Comparison of ENCODE assay signal across 10 cellular contexts in genomic region chr14:100533647-100534485, GRCh38. TPM values are rescaled to one million over a fixed set of nuclear protein-coding genes. Genes with fewer than 3 reads are reported as not detected.
DNase-seq lines count a peak whose midpoint lies in the region; ATAC-seq, FAIRE-seq and TF ChIP-seq lines count a peak whose summit lies in the region.
"Had no signal": no experiment of that assay in that cellular context is flagged by ENCODE, and none has a peak within 500 bp of the region (broad histone marks: within the 10 kb centered on the region; RNA-seq: fewer than 3 reads in every experiment).

No MANE protein-coding gene starts in this region.

- in situ Hi-C loops in HepG2 (cut with HindIII; ENCODE audit: extremely low pct_ligation_motif_present, low pct_unique_long_range_greater_than_20kb): loop anchor here (5.0 kb wide), 1 partner anchor 108 kb away; no protein-coding TSS in a partner anchor

- H3K4me3 ChIP-seq in HepG2 (replicated peaks in 1 of 3; ENCODE audit: insufficient read depth in 1 of 3, low read depth in 2 of 3, low read length in 3 of 3): no peak overlapping the region
- H3K4me3 ChIP-seq in tibial artery: no peak overlapping the region

- peak; percentile 10 for DNase-seq in activated T-cell treated with anti-CD3 and anti-CD28 coated beads, Interleukin-2, amount 50 U/mL, for 1 hour
- DNase-seq in activated T-cell treated with anti-CD3 and anti-CD28 coated beads, Interleukin-2, amount 50 U/mL, for 72 hours: no peak
- DNase-seq in activated CD8-positive, alpha-beta memory T cell treated with anti-CD3 and anti-CD28 coated beads, Interleukin-2, amount 50 U/mL, for 4 hours: peak; percentile 8
- no peak for DNase-seq in HepG2 (ENCODE audit: low spot score)
- DNase-seq in tibial artery: peak; percentile 18 to 63
- no peak for DNase-seq in AG08395 (ENCODE audit: low spot score)
- DNase-seq in NCI-H2227 treated with DMSO at 0.1 percent for 48 hours (lab: John Stamatoyannopoulos, UW): no peak
- DNase-seq: NCI-H1048 had no signal

- intact Hi-C loops in HepG2 (cut with micrococcal nuclease; ENCODE audit: unreplicated experiment): no loop called here
- intact Hi-C loops in tibial artery (cut with DNase I; ENCODE audit: low total_unique reads): no loop called here

- ATAC-seq in activated T-cell treated with anti-CD3 and anti-CD28 coated beads, Interleukin-2, amount 50 U/mL, for 72 hours (replicated peaks in 1 of 2): no peak
- peak; percentile 50 for ATAC-seq in HepG2
- no peak for ATAC-seq in GM19397 (IDR thresholded peaks at IDR 0.05; ENCODE audit: unreplicated experiment)

- CTCF ChIA-PET in HepG2 (lab: Yijun Ruan, JAX; ENCODE audit: low intra/inter-chr PET ratio, low total read pairs): no interaction called here

- H3K9me3 ChIP-seq in HepG2 (ENCODE audit: low read length) (no peaks in the 10 kb centered on the region), tibial artery (no peaks in the 10 kb centered on the region)

- H3K27ac ChIP-seq in HepG2 (ENCODE audit: extremely low read length, insufficient read depth, low read length): no peak overlapping the region
- no peak overlapping the region for H3K27ac ChIP-seq in tibial artery

- H3K36me3 ChIP-seq in HepG2 (replicated peaks in 1 of 2; ENCODE audit: control insufficient read depth in 1 of 2, insufficient read depth in 2 of 2, low read length in 2 of 2) (no peaks in the 10 kb centered on the region), tibial artery (peaks cover 0 to 16% (median 10%) of the 10 kb centered on the region in 3 donors)

- no peak overlapping the region for H3K4me3 Mint-ChIP-seq in activated T-cell treated with anti-CD3 and anti-CD28 coated beads, Interleukin-2, amount 50 U/mL, for 72 hours
- H3K4me3 Mint-ChIP-seq: T-helper 1 cell treated with Interleukin-12 subunit alpha and Interleukin-12 subunit beta and Interleukin-4 antibody, amounts not matched to agents 30 μg/mL and 1 μg/mL, for 36 hours had no signal

- no peak overlapping the region for H2AFZ ChIP-seq in HepG2 (ENCODE audit: low read length)

- H3K4me1 ChIP-seq in HepG2 (ENCODE audit: insufficient read depth, low read length) (peaks cover 21% of the 10 kb centered on the region), tibial artery (peaks cover 0 to 6% (median 0%) of the 10 kb centered on the region in 4 donors)

- no peaks in the 10 kb centered on the region for H3K9me3 Mint-ChIP-seq in activated T-cell treated with anti-CD3 and anti-CD28 coated beads, Interleukin-2, amount 50 U/mL, for 72 hours
- H3K9me3 Mint-ChIP-seq: T-helper 1 cell treated with Interleukin-12 subunit alpha and Interleukin-12 subunit beta and Interleukin-4 antibody, amounts not matched to agents 30 μg/mL and 1 μg/mL, for 36 hours had no signal

- no peak overlapping the region for H3K27ac Mint-ChIP-seq in activated T-cell treated with anti-CD3 and anti-CD28 coated beads, Interleukin-2, amount 50 U/mL, for 72 hours
- H3K27ac Mint-ChIP-seq: T-helper 1 cell treated with Interleukin-12 subunit alpha and Interleukin-12 subunit beta and Interleukin-4 antibody, amounts not matched to agents 30 μg/mL and 1 μg/mL, for 36 hours had no signal

- no peaks in the 10 kb centered on the region for H4K20me1 ChIP-seq in HepG2 (ENCODE audit: insufficient read depth, low read length)

- no peaks in the 10 kb centered on the region for H3K36me3 Mint-ChIP-seq in activated T-cell treated with anti-CD3 and anti-CD28 coated beads, Interleukin-2, amount 50 U/mL, for 72 hours (ENCODE audit: insufficient read depth in 2 of 2)

- no peak for FAIRE-seq in HepG2 (lab: Jason Lieb, UNC)

- 45% methylated on average over 12 of the region's 17 CpGs for WGBS in HepG2 (ENCODE audit: low lambda C conversion rate)

- H3K79me2 ChIP-seq in HepG2 (ENCODE audit: insufficient read depth, low read length): no peaks in the 10 kb centered on the region

- TF ChIP-seq CTCF in HepG2 (CRISPR knock-in tag; IDR thresholded peaks at IDR 0.05): no peak
- TF ChIP-seq CTCF in tibial artery (IDR thresholded peaks at IDR 0.05): no peak

- POLR2A ChIA-PET in HepG2 (lab: Yijun Ruan, JAX): no interaction called here

- H3K9ac ChIP-seq in HepG2 (ENCODE audit: insufficient read depth, low read depth, low read length): no peak overlapping the region

- TF ChIP-seq EP300 in HepG2 (IDR thresholded peaks at IDR 0.05; ENCODE audit: low read depth in 2 of 2, low read length in 2 of 2) (no peak), HepG2 (CRISPR knock-in tag; IDR thresholded peaks at IDR 0.05; ENCODE audit: borderline replicate concordance) (no peak)

- BruUV-seq in HepG2 (replicated peaks; lab: Mats Ljungman, UMichigan): no TSS peak

- TF ChIP-seq POLR2A in HepG2 (IDR thresholded peaks at IDR 0.05; ENCODE audit: insufficient read depth in 1 of 2, low read depth in 2 of 2, low read length in 2 of 2): no peak

- H3K4me2 ChIP-seq in HepG2 (ENCODE audit: low read depth, low read length): peak overlapping the region; percentile 18

- H3K27me3 Mint-ChIP-seq in activated T-cell treated with anti-CD3 and anti-CD28 coated beads, Interleukin-2, amount 50 U/mL, for 72 hours (ENCODE audit: low read depth): no peaks in the 10 kb centered on the region

- H3K4me1 Mint-ChIP-seq in activated T-cell treated with anti-CD3 and anti-CD28 coated beads, Interleukin-2, amount 50 U/mL, for 72 hours (ENCODE audit: low read depth): no peaks in the 10 kb centered on the region

- H3K27me3 ChIP-seq in HepG2 (ENCODE audit: control insufficient read depth in 1 of 2, insufficient read depth in 2 of 2, low read length in 2 of 2): peaks cover 0 to 4% of the 10 kb centered on the region in 2 experiments; a peak in 1 of 5 replicates
- no peaks in the 10 kb centered on the region for H3K27me3 ChIP-seq in tibial artery

- no peak for TF ChIP-seq RAD21 in HepG2 (CRISPR knock-in tag; IDR thresholded peaks at IDR 0.05)

TF ChIP-seq in HepG2, 621 proteins besides CTCF, POLR2A, EP300 and RAD21 (continues in another document):
- TF ChIP-seq ATF7-NPFF (CRISPR knock-in tag; IDR thresholded peaks at IDR 0.05; ENCODE audit: low read depth) (no peak), ZNF207 (IDR thresholded peaks at IDR 0.05; ENCODE audit: borderline replicate concordance) (no peak), NFYC (CRISPR knock-in tag; IDR thresholded peaks at IDR 0.05) (no peak), ZNF263 (CRISPR knock-in tag; IDR thresholded peaks at IDR 0.05) (no peak), ZNF790 (CRISPR knock-in tag; IDR thresholded peaks at IDR 0.05; ENCODE audit: borderline replicate concordance) (no peak), ZBTB26 (CRISPR knock-in tag; IDR thresholded peaks at IDR 0.05; ENCODE audit: borderline replicate concordance) (peak; percentile 89), MAZ (IDR thresholded peaks at IDR 0.05; ENCODE audit: borderline replicate concordance, low read depth, low read length) (no peak), MAZ (CRISPR knock-in tag; IDR thresholded peaks at IDR 0.05; ENCODE audit: low read depth) (no peak), TP53 (CRISPR knock-in tag; conservative IDR thresholded peaks at IDR 0.05) (no peak), ZNF781 (CRISPR knock-in tag; IDR thresholded peaks at IDR 0.05; ENCODE audit: borderline replicate concordance, not compliant biosample characterization) (no peak), TAF15 (IDR thresholded peaks at IDR 0.05; ENCODE audit: low read depth, low read length, poor library complexity, severe bottlenecking) (no peak), HHEX (CRISPR knock-in tag; IDR thresholded peaks at IDR 0.05) (no peak)

RNA-seq across cellular contexts. Expression of gene BEGAIN, which starts 53.4 kb away (rescaled TPM):
- 1 to 10 TPM; 2.6 to 2.8 TPM for total RNA-seq in activated T-cell treated with anti-CD3 and anti-CD28 coated beads, Interleukin-2, amount 50 U/mL, for 72 hours
- total RNA-seq in HepG2 (2016; rRNA removed; fragmentation: Illumina TruSeq; extraction: Trizol): not detected in 2 replicates
- total RNA-seq in HepG2 (2016; cell fraction: cytosol; rRNA removed; fragmentation: Illumina TruSeq; extraction: Trizol; ENCODE audit: low read depth): not detected in 2 replicates
- not detected in 2 replicates for total RNA-seq in HepG2 (2016; cell fraction: insoluble cytoplasmic fraction; rRNA removed; fragmentation: Illumina TruSeq; extraction: Trizol)
- not detected in 2 replicates for total RNA-seq in HepG2 (2016; cell fraction: membrane; rRNA removed; fragmentation: Illumina TruSeq; extraction: Trizol)
- total RNA-seq in HepG2 (2016; cell fraction: nucleus; rRNA removed; fragmentation: Illumina TruSeq; extraction: Trizol): not detected in 2 replicates
- polyA plus RNA-seq in HepG2 (2011; rRNA removed): not detected in 2 replicates
- polyA plus RNA-seq in HepG2 (2011; cell fraction: cytosol; rRNA removed): not detected in 2 replicates
- polyA plus RNA-seq in HepG2 (2011; cell fraction: nucleus; rRNA removed): not detected in 2 replicates
- polyA plus RNA-seq in HepG2 (2012): not detected in 2 replicates
- polyA plus RNA-seq in HepG2 (2016; cell fraction: cytosol; fragmentation: Illumina TruSeq; extraction: Trizol; ENCODE audit: low read depth): not detected in 2 replicates
- polyA plus RNA-seq in HepG2 (2016; cell fraction: insoluble cytoplasmic fraction; fragmentation: Illumina TruSeq; extraction: Trizol; ENCODE audit: low read depth): not detected in 2 replicates
- polyA plus RNA-seq in HepG2 (2016; cell fraction: membrane; fragmentation: Illumina TruSeq; extraction: Trizol; ENCODE audit: low read depth): not detected in 2 replicates
- polyA plus RNA-seq in HepG2 (2016; cell fraction: nucleus; fragmentation: Illumina TruSeq; extraction: Trizol; ENCODE audit: insufficient read depth, low read depth): not detected in 2 replicates
- polyA minus RNA-seq in HepG2 (2011; rRNA and poly(A)+ RNA removed; ENCODE audit: low replicate concordance): 39.7 TPM in 1 of 2 replicates, not detected in the other
- 0.20 TPM in 1 of 2 replicates, not detected in the other for polyA minus RNA-seq in HepG2 (2011; cell fraction: cytosol; rRNA and poly(A)+ RNA removed)
- 0.26 TPM in 1 of 2 replicates, not detected in the other for polyA minus RNA-seq in HepG2 (2011; cell fraction: nucleus; rRNA and poly(A)+ RNA removed)

Comparison
In these comparisons a context has a peak if more than half of its experiments do, and no peak if none do; other contexts are left out.
1. DNase-seq: peak in activated T-cell treated with anti-CD3 and anti-CD28 coated beads, Interleukin-2, amount 50 U/mL, for 1 hour (single experiment), activated CD8-positive, alpha-beta memory T cell treated with anti-CD3 and anti-CD28 coated beads, Interleukin-2, amount 50 U/mL, for 4 hours (single experiment) and tibial artery (2 of 2); none in activated T-cell treated with anti-CD3 and anti-CD28 coated beads, Interleukin-2, amount 50 U/mL, for 72 hours (0 of 2), HepG2 (single experiment), AG08395 (single experiment) and NCI-H2227 treated with DMSO at 0.1 percent for 48 hours (single experiment).